Comparison of ENCODE assay signal across 7 cellular contexts in the genomic region with DNA sequence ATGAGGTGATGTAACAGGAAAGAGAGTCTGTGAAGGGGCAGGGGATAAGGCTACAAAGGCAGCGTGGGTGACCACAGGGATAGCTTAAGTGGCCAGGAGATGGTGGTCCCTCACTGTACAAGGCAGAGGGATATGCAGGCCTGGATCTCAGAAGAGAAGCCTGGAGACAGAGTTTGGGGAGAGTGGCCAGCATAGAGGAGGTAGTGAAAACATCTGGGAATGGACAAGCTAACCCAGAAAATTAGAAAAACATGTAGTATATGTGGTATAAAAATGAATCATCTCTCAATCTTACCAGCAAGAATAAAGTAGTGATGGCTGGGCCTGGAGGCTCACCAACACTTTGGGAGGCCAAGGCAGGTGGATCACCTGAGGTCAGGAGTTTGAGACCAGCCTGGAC.
"Had no signal": no experiment of that assay in that cellular context is flagged by ENCODE, and none has a peak within 500 bp of the region (broad histone marks: within the 10 kb centered on the region; RNA-seq: fewer than 3 reads in every experiment).

No MANE protein-coding gene starts in this region.

- H3K9ac ChIP-seq: GM23248 had no signal

- H3K4me3 ChIP-seq: GM23248, K562 had no signal

- ATAC-seq: K562 had no signal

- DNase-seq: GM23248, GOT3, H9, HCEC 1CT, IMR-90, KG1 had no signal
